ENCODE assay signal across 2 cellular contexts in the genomic region with DNA sequence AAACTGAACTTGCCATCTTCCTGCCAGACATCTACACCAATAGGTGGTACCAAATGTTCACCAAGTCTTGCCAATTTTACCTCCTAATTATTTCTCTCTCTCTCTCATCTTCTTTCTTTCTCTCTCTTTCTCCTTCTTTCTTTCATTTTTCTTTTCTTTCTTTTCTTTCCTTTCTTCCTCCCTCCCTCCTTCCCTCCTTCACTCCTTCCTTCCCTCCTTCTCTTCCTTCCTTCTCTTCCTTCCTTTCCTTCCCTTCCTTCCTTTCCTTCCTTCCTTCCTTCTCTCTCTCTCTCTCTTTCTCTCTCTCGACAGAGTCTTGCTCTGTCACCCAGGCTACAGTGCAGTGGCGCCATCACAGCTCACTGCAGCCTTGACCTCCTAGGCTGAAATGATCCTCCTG.
A peak's percentile ranks its signal among the peaks of the same experiment; 100 is the strongest.
TF ChIP-seq lines count a peak whose summit lies in the region.

No MANE protein-coding gene starts in this region.

TF ChIP-seq in HEK293, 187 proteins besides CTCF, POLR2A, EP300 and RAD21:
- TF ChIP-seq ZNF366 (tag by site-specific recombination; conservative IDR thresholded peaks at IDR 0.05) (peak; percentile 81), ZBTB21 (tag by site-specific recombination; IDR thresholded peaks at IDR 0.05) (no peak)
TF ChIP-seq in HEK293: peak in this region for 1.

TF ChIP-seq in K562, 482 proteins besides CTCF, POLR2A, EP300 and RAD21:
- TF ChIP-seq CHD2 (IDR thresholded peaks at IDR 0.05; ENCODE audit: low read depth, low read length): no peak
- TF ChIP-seq, protein P1, sequence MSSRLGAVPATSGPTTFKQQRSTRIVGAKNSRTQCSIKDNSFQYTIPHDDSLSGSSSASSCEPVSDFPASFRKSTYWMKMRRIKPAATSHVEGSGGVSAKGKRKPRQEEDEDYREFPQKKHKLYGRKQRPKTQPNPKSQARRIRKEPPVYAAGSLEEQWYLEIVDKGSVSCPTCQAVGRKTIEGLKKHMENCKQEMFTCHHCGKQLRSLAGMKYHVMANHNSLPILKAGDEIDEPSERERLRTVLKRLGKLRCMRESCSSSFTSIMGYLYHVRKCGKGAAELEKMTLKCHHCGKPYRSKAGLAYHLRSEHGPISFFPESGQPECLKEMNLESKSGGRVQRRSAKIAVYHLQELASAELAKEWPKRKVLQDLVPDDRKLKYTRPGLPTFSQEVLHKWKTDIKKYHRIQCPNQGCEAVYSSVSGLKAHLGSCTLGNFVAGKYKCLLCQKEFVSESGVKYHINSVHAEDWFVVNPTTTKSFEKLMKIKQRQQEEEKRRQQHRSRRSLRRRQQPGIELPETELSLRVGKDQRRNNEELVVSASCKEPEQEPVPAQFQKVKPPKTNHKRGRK (tag; IDR thresholded peaks at IDR 0.05): peak; percentile 52; the same call in 1 of the 2 replicates
- no peak for TF ChIP-seq STAT5B (CRISPR knock-in tag; IDR thresholded peaks at IDR 0.05)
